In the genomic region with DNA sequence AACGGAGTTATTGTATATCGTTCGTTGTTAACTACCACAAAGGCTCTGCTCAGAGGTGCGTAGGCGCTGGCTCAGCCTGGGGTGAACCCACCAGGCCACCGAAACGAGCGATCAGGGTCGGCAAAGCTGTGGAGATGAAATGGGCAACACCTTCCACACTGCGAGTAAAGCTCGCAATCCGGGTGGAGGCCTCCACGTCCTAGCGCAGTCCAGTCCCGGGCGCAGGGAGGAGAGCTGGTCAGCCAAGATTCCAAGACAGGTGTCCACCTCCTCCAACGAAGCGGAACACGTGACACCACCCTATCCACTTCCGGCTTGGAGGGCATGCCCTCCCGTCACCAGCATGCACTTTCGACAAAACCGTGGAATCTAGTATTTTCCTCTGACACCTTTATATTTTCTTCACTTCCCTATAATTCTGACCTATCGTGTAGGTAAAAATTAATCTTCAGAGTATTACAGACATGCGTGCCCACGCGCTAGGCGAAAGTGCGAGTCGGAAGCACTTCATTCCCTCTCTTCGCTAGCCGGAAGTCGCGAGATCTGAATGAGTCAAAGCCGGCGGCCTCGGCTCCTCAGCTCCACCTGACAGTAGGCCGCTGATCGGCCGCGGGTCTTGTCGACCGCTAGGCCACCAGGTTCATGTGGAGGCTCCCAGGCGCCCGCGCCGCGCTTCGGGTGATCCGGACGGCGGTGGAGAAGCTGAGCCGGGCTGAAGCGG, we compare ENCODE assay signal across 8 cellular contexts. TPM values are rescaled to one million over a fixed set of nuclear protein-coding genes. Genes with fewer than 3 reads are reported as not detected.
DNase-seq lines count a peak whose midpoint lies in the region; ATAC-seq, FAIRE-seq and TF ChIP-seq lines count a peak whose summit lies in the region.

A gene with protein sequence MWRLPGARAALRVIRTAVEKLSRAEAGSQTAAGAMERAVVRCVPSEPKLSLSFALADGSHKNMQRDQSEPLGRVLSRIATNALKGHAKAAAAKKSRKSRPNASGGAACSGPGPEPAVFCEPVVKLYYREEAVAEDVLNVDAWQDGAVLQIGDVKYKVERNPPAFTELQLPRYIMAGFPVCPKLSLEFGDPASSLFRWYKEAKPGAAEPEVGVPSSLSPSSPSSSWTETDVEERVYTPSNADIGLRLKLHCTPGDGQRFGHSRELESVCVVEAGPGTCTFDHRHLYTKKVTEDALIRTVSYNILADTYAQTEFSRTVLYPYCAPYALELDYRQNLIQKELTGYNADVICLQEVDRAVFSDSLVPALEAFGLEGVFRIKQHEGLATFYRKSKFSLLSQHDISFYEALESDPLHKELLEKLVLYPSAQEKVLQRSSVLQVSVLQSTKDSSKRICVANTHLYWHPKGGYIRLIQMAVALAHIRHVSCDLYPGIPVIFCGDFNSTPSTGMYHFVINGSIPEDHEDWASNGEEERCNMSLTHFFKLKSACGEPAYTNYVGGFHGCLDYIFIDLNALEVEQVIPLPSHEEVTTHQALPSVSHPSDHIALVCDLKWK (plus strand): TSS at position 537 of the 721 bp plus-strand sequence. CDS start 106 bp downstream, at position 643.

- H2BK5ac ChIP-seq in H1 (ENCODE audit: low read depth, low read length) = peak within 1 kb of the TSS; percentile 53
- H2BK5ac ChIP-seq in mesenchymal stem cell (ENCODE audit: low read depth, low read length, poor library complexity, severe bottlenecking) = no peak within 1 kb of the TSS

- H3K4ac ChIP-seq in H1 (replicated peaks; ENCODE audit: insufficient read length, low read depth, low read length) (peak within 1 kb of the TSS; percentile 60), mesenchymal stem cell (ENCODE audit: low read depth in 1 of 2, low read length in 2 of 2) (peak within 1 kb of the TSS; percentile 41 to 79)

- peak within 1 kb of the TSS; percentile 89 for H3K56ac ChIP-seq in H1 (replicated peaks; ENCODE audit: insufficient read length, low read depth, low read length)

- DNase-seq in COLO668 (lab: John Stamatoyannopoulos, UW; ENCODE audit: unreplicated experiment) = peak; percentile 84
- DNase-seq in HS-27A (ENCODE audit: low read depth) = peak; percentile 91
- peak; percentile 89 for DNase-seq in NOMO-1 treated with DMSO at 0.1 percent for 48 hours (lab: John Stamatoyannopoulos, UW; ENCODE audit: unreplicated experiment)
- DNase-seq in activated CD8-positive, alpha-beta memory T cell treated with anti-CD3 and anti-CD28 coated beads for 4 hours (ENCODE audit: low read depth in 2 of 2) = peak; percentile 59 to 72
- peak; percentile 46 to 85 for DNase-seq in H1 (ENCODE audit: low read depth in 1 of 2, low spot score in 2 of 2)
- DNase-seq in mesenchymal stem cell = peak; percentile 92
- peak; percentile 61 for DNase-seq in stimulated activated CD8-positive, alpha-beta memory T cell treated with anti-CD3 and anti-CD28 coated beads, Interleukin-12 subunit alpha, Interleukin-12 subunit beta, amount 100 ng/mL, for 24 hours (ENCODE audit: extremely low read depth)

- ATAC-seq in GM19467 (IDR thresholded peaks at IDR 0.05; ENCODE audit: unreplicated experiment) = peak; percentile 78

- peak within 1 kb of the TSS; percentile 73 to 79 (median 76) for H3K9ac ChIP-seq in H1 (replicated peaks in 1 of 4; ENCODE audit: extremely low read depth in 1 of 4, low read depth in 3 of 4, low read length in 3 of 4)
- peak within 1 kb of the TSS; percentile 99 for H3K9ac ChIP-seq in mesenchymal stem cell (ENCODE audit: low read length)

- peak; percentile 62 for FAIRE-seq in H1 (lab: Jason Lieb, UNC)

- H3K27ac ChIP-seq in H1 (ENCODE audit: low read depth, low read length) = peak within 1 kb of the TSS; percentile 78
- H3K27ac ChIP-seq in mesenchymal stem cell (ENCODE audit: low read length, poor library complexity, severe bottlenecking) = peak within 1 kb of the TSS; percentile 6

- H3K18ac ChIP-seq in H1 (ENCODE audit: extremely low read depth, low read length) = peak within 1 kb of the TSS; percentile 85; the same call in 1 of the 2 replicates
- peak within 1 kb of the TSS; percentile 88 to 91 for H3K18ac ChIP-seq in mesenchymal stem cell (ENCODE audit: low read depth in 1 of 2, low read length in 2 of 2)

- H3K4me2 ChIP-seq in H1 (ENCODE audit: insufficient read depth in 1 of 2, low read depth in 2 of 2, low read length in 2 of 2) (peak within 1 kb of the TSS; percentile 95 to 100), mesenchymal stem cell (ENCODE audit: low read length, poor library complexity, severe bottlenecking) (peak within 1 kb of the TSS; percentile 70)

- H3K23me2 ChIP-seq in H1 (ENCODE audit: low read depth, low read length) = peaks cover 19% of the 10 kb centered on the region

- H3K4me1 ChIP-seq in H1 (replicated peaks in 1 of 4; ENCODE audit: control insufficient read depth in 3 of 4, insufficient read depth in 4 of 4, low read length in 3 of 4) (peaks cover 0 to 4% (median 2%) of the 10 kb centered on the region in 4 experiments; a peak in 5 of 7 replicates), mesenchymal stem cell (ENCODE audit: control insufficient read depth, insufficient read depth, low read depth, low read length) (peaks cover 3% of the 10 kb centered on the region)

- peak within 1 kb of the TSS; percentile 90 for H2BK120ac ChIP-seq in H1 (replicated peaks; ENCODE audit: low read depth, low read length)
- H2BK120ac ChIP-seq in mesenchymal stem cell (ENCODE audit: low read depth, low read length) = peak within 1 kb of the TSS; percentile 57

- CTCF ChIA-PET in H1 (lab: Charles Lee; ENCODE audit: partially characterized antibody) = interaction anchor here (0.6 kb wide), 2 partner anchors 22 to 300 kb away, joined by 3 to 5 read pairs; no protein-coding TSS in a partner anchor

- peak within 1 kb of the TSS; percentile 48 for H2BK15ac ChIP-seq in H1 (ENCODE audit: low read length)
- H2BK15ac ChIP-seq in mesenchymal stem cell (ENCODE audit: low read depth, poor library complexity, severe bottlenecking) = peak within 1 kb of the TSS; percentile 30

- TF ChIP-seq EP300 in H1 (IDR thresholded peaks at IDR 0.05; ENCODE audit: borderline replicate concordance in 1 of 2, low read depth in 2 of 2, low read length in 2 of 2) = peak; percentile 9 to 88; a peak in 1 of 3 replicates

- peak; percentile 39 to 84 for TF ChIP-seq POLR2A in H1 (IDR thresholded peaks at IDR 0.05; ENCODE audit: control extremely low read depth in 1 of 2, low read depth in 2 of 2, low read length in 2 of 2)

- H4K20me1 ChIP-seq in H1 (replicated peaks in 1 of 2; ENCODE audit: control insufficient read depth in 1 of 2, insufficient read depth in 2 of 2, low read length in 2 of 2) = peaks cover 0 to 14% of the 10 kb centered on the region in 2 experiments

- H2AFZ ChIP-seq in H1 (ENCODE audit: low read length) = peak within 1 kb of the TSS; percentile 99
- peak within 1 kb of the TSS; percentile 90 for H2AFZ ChIP-seq in mesenchymal stem cell (ENCODE audit: low read depth, low read length)

- H4K8ac ChIP-seq in H1 (ENCODE audit: extremely low read depth, insufficient read depth, low read length) (peak within 1 kb of the TSS; percentile 92), mesenchymal stem cell (ENCODE audit: low read length) (peak within 1 kb of the TSS; percentile 100)

- H2BK12ac ChIP-seq in H1 (ENCODE audit: low read depth, low read length) = peak within 1 kb of the TSS; percentile 13; the same call in 1 of the 2 replicates
- no peak within 1 kb of the TSS for H2BK12ac ChIP-seq in mesenchymal stem cell (ENCODE audit: low read length in 2 of 2)

- H3K4me3 ChIP-seq in H1 (ENCODE audit: extremely low read depth in 1 of 4, insufficient read depth in 2 of 4, low read depth in 3 of 4, low read length in 4 of 4) (peak within 1 kb of the TSS; percentile 66 to 87 (median 75)), mesenchymal stem cell (ENCODE audit: insufficient read depth in 1 of 2, low read depth in 1 of 2, low read length in 2 of 2) (peak within 1 kb of the TSS; percentile 67 to 95)

- H3K14ac ChIP-seq in H1 (ENCODE audit: insufficient read length) (no peak within 1 kb of the TSS), mesenchymal stem cell (ENCODE audit: low read length in 2 of 2) (peak within 1 kb of the TSS in 1 of 2 experiments; percentile 95)

- no peaks in the 10 kb centered on the region for H3K9me3 ChIP-seq in H1 (ENCODE audit: insufficient read depth in 2 of 2, low read depth in 1 of 2, low read length in 1 of 2)
- no peaks in the 10 kb centered on the region for H3K9me3 ChIP-seq in mesenchymal stem cell (ENCODE audit: control insufficient read depth, low read length)

- H2BK20ac ChIP-seq in H1 (ENCODE audit: low read length) = peak within 1 kb of the TSS; percentile 5; the same call in 1 of the 2 replicates

- TF ChIP-seq CTCF in H1 (IDR thresholded peaks at IDR 0.05; ENCODE audit: control extremely low read depth in 1 of 3, insufficient read depth in 1 of 3, low read depth in 1 of 3, low read length in 3 of 3) = peak in 1 of 3 experiments; percentile 21; a peak in 1 of 4 replicates

- POLR2A ChIA-PET in H1 (lab: Charles Lee; ENCODE audit: partially characterized antibody) = interaction anchor here (0.6 to 5.7 kb wide), 10 partner anchors 10 to 137 kb away, joined by 3 to 39 read pairs (median 6); a partner anchor contains a TSS

- peak within 1 kb of the TSS; percentile 66 for H4K91ac ChIP-seq in H1 (replicated peaks; ENCODE audit: insufficient read length, low read length)
- peak within 1 kb of the TSS; percentile 55 for H4K91ac ChIP-seq in mesenchymal stem cell (ENCODE audit: low read length)

- peaks cover 0 to 8% (median 0%) of the 10 kb centered on the region in 4 experiments; a peak in 3 of 8 replicates for H3K36me3 ChIP-seq in H1 (ENCODE audit: control insufficient read depth in 2 of 4, insufficient read depth in 4 of 4, low read length in 3 of 4)
- peaks cover 11 to 16% of the 10 kb centered on the region in 2 experiments for H3K36me3 ChIP-seq in mesenchymal stem cell (ENCODE audit: control insufficient read depth in 1 of 2, insufficient read depth in 2 of 2, low read depth in 1 of 2, low read length in 2 of 2)

- 8% methylated on average over 52 of the region's 54 CpGs; no CpG with 5 or more reads in 1 of the 2 experiments for WGBS in H1 (ENCODE audit: extremely low coverage in 1 of 2, insufficient coverage in 1 of 2, insufficient read length in 1 of 2, insufficient replicate concordance in 2 of 2, low coverage in 1 of 2, low lambda C conversion rate in 2 of 2, missing lambda C conversion rate in 1 of 2), 2 experiments
- 15% methylated on average over 54 of the region's 54 CpGs for WGBS in mesenchymal stem cell

- no peak within 1 kb of the TSS; the same call in 1 of the 2 replicates for H2AK5ac ChIP-seq in H1 (ENCODE audit: low read depth, low read length)
- H2AK5ac ChIP-seq in mesenchymal stem cell (ENCODE audit: low read length, severe bottlenecking) = no peak within 1 kb of the TSS

- peaks cover 6% of the 10 kb centered on the region for H3K79me1 ChIP-seq in H1 (ENCODE audit: low read depth, low read length)
- H3K79me1 ChIP-seq in mesenchymal stem cell (replicated peaks; ENCODE audit: low read length, poor library complexity, severe bottlenecking) = no peaks in the 10 kb centered on the region

- no peak; a peak in 1 of 4 replicates for TF ChIP-seq RAD21 in H1 (IDR thresholded peaks at IDR 0.05 in 1 of 2, conservative IDR thresholded peaks at IDR 0.05 in 1 of 2; ENCODE audit: low read depth in 2 of 2, low read length in 2 of 2)

- peaks cover 0 to 13% of the 10 kb centered on the region in 2 experiments; a peak in 2 of 4 replicates for H3K79me2 ChIP-seq in H1 (ENCODE audit: control insufficient read depth in 1 of 2, insufficient read depth in 2 of 2, low read length in 2 of 2)

- peak within 1 kb of the TSS; percentile 85 for H4K5ac ChIP-seq in H1 (ENCODE audit: insufficient read length, low read depth, low read length)

- no peak within 1 kb of the TSS for H3K23ac ChIP-seq in H1 (ENCODE audit: insufficient read length)
- H3K23ac ChIP-seq in mesenchymal stem cell (ENCODE audit: low read length in 2 of 2) = peak within 1 kb of the TSS in 1 of 2 experiments; percentile 96

- H3K27me3 ChIP-seq in H1 (replicated peaks in 1 of 4; ENCODE audit: control insufficient read depth in 3 of 4, extremely low read depth in 1 of 4, insufficient read depth in 3 of 4, low read length in 3 of 4) (no peaks in the 10 kb centered on the region; a peak in 2 of 7 replicates), mesenchymal stem cell (ENCODE audit: control insufficient read depth in 1 of 2, insufficient read depth in 1 of 2, low read length in 2 of 2) (no peaks in the 10 kb centered on the region)

RNA-seq across cellular contexts. Expression of the gene that starts here (rescaled TPM):
- 10.8 and 12.1 TPM in 2 replicates for total RNA-seq in H1 (2021; fragmentation: NEBNext Ultra II Directional; extraction: Animal tissue kit (Norgen Biotek cat#: 25700))
- polyA plus RNA-seq in H1 (2011; rRNA removed) = 9.0 and 13.1 TPM in 2 replicates
- 9.3 TPM for polyA plus RNA-seq in H1 (2011; cell fraction: cytosol; rRNA removed)
- 11.4 TPM for polyA plus RNA-seq in H1 (2011; cell fraction: nucleus; rRNA removed)
- polyA plus RNA-seq in H1 (2012, experiment 1 of 2) = 6.6 to 9.9 TPM (median 8.2 TPM) in 4 replicates
- 1.9 TPM for polyA plus RNA-seq in H1 (2012, experiment 2 of 2)
- 6.7 TPM for polyA plus RNA-seq in H1 (2013, experiment 1 of 2)
- 7.2 TPM for polyA plus RNA-seq in H1 (2013, experiment 2 of 2)
- polyA minus RNA-seq in H1 (2011; rRNA and poly(A)+ RNA removed) = 22.2 and 27.4 TPM in 2 replicates
- polyA minus RNA-seq in H1 (2011; cell fraction: cytosol; rRNA and poly(A)+ RNA removed) = 17.6 TPM
- 16.1 TPM for polyA minus RNA-seq in H1 (2011; cell fraction: nucleus; rRNA and poly(A)+ RNA removed)
- 8.2 TPM for polyA plus RNA-seq in mesenchymal stem cell (2013, experiment 1 of 2)
- 7.8 TPM for polyA plus RNA-seq in mesenchymal stem cell (2013, experiment 2 of 2)

Comparison
In these comparisons a context has a peak if more than half of its experiments do, and no peak if none do; other contexts are left out.
1. Peak in every context shown above with its lines: DNase-seq, ATAC-seq, H3K4me3 ChIP-seq and H3K27ac ChIP-seq.